Comparison of ENCODE assay signal across 17 cellular contexts in genomic region chr14:52845079-52845478, GRCh38. TPM values are rescaled to one million over a fixed set of nuclear protein-coding genes. Genes with fewer than 3 reads are reported as not detected.
DNase-seq lines count a peak whose midpoint lies in the region; ATAC-seq and TF ChIP-seq lines count a peak whose summit lies in the region.
"Had no signal": no experiment of that assay in that cellular context is flagged by ENCODE, and none has a peak within 500 bp of the region (broad histone marks: within the 10 kb centered on the region; RNA-seq: fewer than 3 reads in every experiment).

No MANE protein-coding gene starts in this region.

- H3K27me3 ChIP-seq in SK-N-SH (ENCODE audit: insufficient read depth) (no peaks in the 10 kb centered on the region), parathyroid adenoma (ENCODE audit: control insufficient read depth, insufficient read depth, low read length) (no peaks in the 10 kb centered on the region), aorta (ENCODE audit: control insufficient read depth in 1 of 2, insufficient read depth in 2 of 2, low read length in 1 of 2) (no peaks in the 10 kb centered on the region)
- H3K27me3 ChIP-seq: Peyer's patch had no signal

- H2AFZ ChIP-seq in SK-N-SH (ENCODE audit: low read depth) (peak overlapping the region; percentile 72; the same call in 1 of the 2 replicates), parathyroid adenoma (peak overlapping the region; percentile 23)

- H3K9me3 ChIP-seq in SK-N-SH (no peaks in the 10 kb centered on the region), parathyroid adenoma (ENCODE audit: control insufficient read depth, low read length) (no peaks in the 10 kb centered on the region), aorta (ENCODE audit: control insufficient read depth, low read length) (no peaks in the 10 kb centered on the region)
- H3K9me3 ChIP-seq: Peyer's patch, psoas muscle had no signal

- no peak for TF ChIP-seq EP300 in SK-N-SH (IDR thresholded peaks at IDR 0.05; ENCODE audit: borderline replicate concordance in 1 of 2, low read depth in 1 of 2, low read length in 1 of 2)

- no peak overlapping the region for H3K4me3 ChIP-seq in SK-N-SH (ENCODE audit: low read depth in 2 of 2, low read length in 1 of 2)
- H3K4me3 ChIP-seq in parathyroid adenoma (ENCODE audit: low read depth, low read length), result no peak overlapping the region
- H3K4me3 ChIP-seq in aorta (ENCODE audit: low read length in 2 of 2), result no peak overlapping the region
- H3K4me3 ChIP-seq: Peyer's patch, psoas muscle had no signal

- TF ChIP-seq CTCF in SK-N-SH (IDR thresholded peaks at IDR 0.05) (no peak), parathyroid adenoma (IDR thresholded peaks at IDR 0.05) (no peak)

- H3K4me2 ChIP-seq in SK-N-SH, result no peak overlapping the region; the same call in 1 of the 2 replicates
- no peak overlapping the region for H3K4me2 ChIP-seq in parathyroid adenoma (ENCODE audit: low read length)

- H3K36me3 ChIP-seq in SK-N-SH (replicated peaks in 1 of 2; ENCODE audit: control insufficient read depth in 1 of 2, insufficient read depth in 2 of 2, low read length in 1 of 2) (no peaks in the 10 kb centered on the region), parathyroid adenoma (ENCODE audit: control insufficient read depth, insufficient read depth, low read length) (no peaks in the 10 kb centered on the region), aorta (ENCODE audit: control insufficient read depth in 1 of 2, insufficient read depth in 2 of 2, low read length in 1 of 2) (no peaks in the 10 kb centered on the region)
- H3K36me3 ChIP-seq: Peyer's patch had no signal

- no peak overlapping the region for H3K9ac ChIP-seq in SK-N-SH
- H3K9ac ChIP-seq in parathyroid adenoma, result no peak overlapping the region

- POLR2A ChIA-PET in SK-N-SH (lab: Yijun Ruan, JAX), result no interaction called here

- no peak for ATAC-seq in SK-N-SH treated with all-trans-retinoic acid at 6 μM for 48 hours
- peak; percentile 75 for ATAC-seq in left ventricle myocardium superior
- ATAC-seq in aorta (ENCODE audit: low FRiP score), result no peak
- ATAC-seq: stimulated activated naive CD8-positive, alpha-beta T cell treated with anti-CD3 and anti-CD28 coated beads, Interleukin-15, amount 100 ng/mL, for 72 hours; T-helper 17 cell had no signal

- H3K79me2 ChIP-seq in SK-N-SH (ENCODE audit: insufficient read depth) (no peaks in the 10 kb centered on the region), parathyroid adenoma (no peaks in the 10 kb centered on the region)

- H3K27ac ChIP-seq in SK-N-SH (ENCODE audit: low read depth in 2 of 2, low read length in 1 of 2) (peak overlapping the region in 1 of 2 experiments; percentile 49; a peak in 2 of 4 replicates), parathyroid adenoma (peak overlapping the region; percentile 33), aorta (ENCODE audit: low read depth in 1 of 2, low read length in 2 of 2) (peak overlapping the region; percentile 46 to 83)
- H3K27ac ChIP-seq: 22Rv1 had no signal

- CTCF ChIA-PET in SK-N-SH (lab: Yijun Ruan, JAX), result no interaction called here

- DNase-seq in SK-N-SH (no peak), left ventricle myocardium superior (no peak), aorta (no peak), NCI-H2107 treated with DMSO at 0.1 percent for 48 hours (lab: John Stamatoyannopoulos, UW; ENCODE audit: unreplicated experiment) (no peak), LoVo (ENCODE audit: low spot score) (no peak), DMS53 (lab: John Stamatoyannopoulos, UW) (no peak)
- DNase-seq: amygdala; effector memory CD4-positive, alpha-beta T cell; NCI-H1048; NCI-H446 treated with DMSO at 0.1 percent for 48 hours; Peyer's patch; psoas muscle; stimulated activated naive CD8-positive, alpha-beta T cell treated with anti-CD3 and anti-CD28 coated beads, Interleukin-15, amount 100 ng/mL, for 72 hours; T-helper 17 cell had no signal

- intact Hi-C loops in left ventricle myocardium superior (cut with micrococcal nuclease), result no loop called here
- intact Hi-C loops in aorta (cut with DNase I), result no loop called here

- 95% methylated on average over 5 of the region's 5 CpGs for WGBS in SK-N-SH (ENCODE audit: low lambda C conversion rate)
- 30 to 34% methylated on average over 5 of the region's 5 CpGs for WGBS in aorta, 2 donors

- no peaks in the 10 kb centered on the region for H4K20me1 ChIP-seq in SK-N-SH (ENCODE audit: insufficient read depth)

- H3K9me2 ChIP-seq in SK-N-SH, result no peaks in the 10 kb centered on the region

- H3K4me1 ChIP-seq in SK-N-SH (ENCODE audit: control insufficient read depth in 1 of 2, insufficient read depth in 2 of 2, low read depth in 1 of 2, low read length in 1 of 2), result peaks cover 4 to 23% of the 10 kb centered on the region in 2 experiments; a peak in 2 of 4 replicates
- H3K4me1 ChIP-seq in parathyroid adenoma, result no peaks in the 10 kb centered on the region
- H3K4me1 ChIP-seq in aorta (ENCODE audit: control insufficient read depth in 1 of 2, insufficient read depth in 2 of 2, low read length in 2 of 2), result no peaks in the 10 kb centered on the region
- H3K4me1 ChIP-seq: Peyer's patch had no signal

- peaks cover 18% of the 10 kb centered on the region for H3F3A ChIP-seq in SK-N-SH (replicated peaks; ENCODE audit: insufficient read depth)

- no peak for TF ChIP-seq RAD21 in SK-N-SH (IDR thresholded peaks at IDR 0.05; ENCODE audit: low read length)

TF ChIP-seq in SK-N-SH, 30 proteins besides CTCF, POLR2A, EP300 and RAD21 (continues in another document):
- TF ChIP-seq GABPA (IDR thresholded peaks at IDR 0.05; ENCODE audit: low read depth) (no peak), RFX5 (IDR thresholded peaks at IDR 0.05; ENCODE audit: low read length) (no peak), GATA2 (CRISPR knock-in tag; IDR thresholded peaks at IDR 0.05) (no peak), MEF2A (IDR thresholded peaks at IDR 0.05; ENCODE audit: borderline replicate concordance, low read depth) (no peak), SIN3A (IDR thresholded peaks at IDR 0.05; ENCODE audit: borderline replicate concordance, low read depth, low read length) (no peak), MAX (IDR thresholded peaks at IDR 0.05; ENCODE audit: low read depth) (no peak), TCF12 (IDR thresholded peaks at IDR 0.05) (no peak)
- TF ChIP-seq, protein P1, sequence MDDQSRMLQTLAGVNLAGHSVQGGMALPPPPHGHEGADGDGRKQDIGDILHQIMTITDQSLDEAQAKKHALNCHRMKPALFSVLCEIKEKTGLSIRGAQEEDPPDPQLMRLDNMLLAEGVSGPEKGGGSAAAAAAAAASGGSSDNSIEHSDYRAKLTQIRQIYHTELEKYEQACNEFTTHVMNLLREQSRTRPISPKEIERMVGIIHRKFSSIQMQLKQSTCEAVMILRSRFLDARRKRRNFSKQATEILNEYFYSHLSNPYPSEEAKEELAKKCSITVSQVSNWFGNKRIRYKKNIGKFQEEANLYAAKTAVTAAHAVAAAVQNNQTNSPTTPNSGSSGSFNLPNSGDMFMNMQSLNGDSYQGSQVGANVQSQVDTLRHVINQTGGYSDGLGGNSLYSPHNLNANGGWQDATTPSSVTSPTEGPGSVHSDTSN (IDR thresholded peaks at IDR 0.05), result no peak

TF ChIP-seq in SK-N-SH treated with all-trans-retinoic acid at 6 μM for 48 hours, 23 proteins besides CTCF, POLR2A, EP300 and RAD21:
- TF ChIP-seq, protein P2, sequence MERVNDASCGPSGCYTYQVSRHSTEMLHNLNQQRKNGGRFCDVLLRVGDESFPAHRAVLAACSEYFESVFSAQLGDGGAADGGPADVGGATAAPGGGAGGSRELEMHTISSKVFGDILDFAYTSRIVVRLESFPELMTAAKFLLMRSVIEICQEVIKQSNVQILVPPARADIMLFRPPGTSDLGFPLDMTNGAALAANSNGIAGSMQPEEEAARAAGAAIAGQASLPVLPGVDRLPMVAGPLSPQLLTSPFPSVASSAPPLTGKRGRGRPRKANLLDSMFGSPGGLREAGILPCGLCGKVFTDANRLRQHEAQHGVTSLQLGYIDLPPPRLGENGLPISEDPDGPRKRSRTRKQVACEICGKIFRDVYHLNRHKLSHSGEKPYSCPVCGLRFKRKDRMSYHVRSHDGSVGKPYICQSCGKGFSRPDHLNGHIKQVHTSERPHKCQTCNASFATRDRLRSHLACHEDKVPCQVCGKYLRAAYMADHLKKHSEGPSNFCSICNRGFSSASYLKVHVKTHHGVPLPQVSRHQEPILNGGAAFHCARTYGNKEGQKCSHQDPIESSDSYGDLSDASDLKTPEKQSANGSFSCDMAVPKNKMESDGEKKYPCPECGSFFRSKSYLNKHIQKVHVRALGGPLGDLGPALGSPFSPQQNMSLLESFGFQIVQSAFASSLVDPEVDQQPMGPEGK (CRISPR knock-in tag; IDR thresholded peaks at IDR 0.05; ENCODE audit: borderline replicate concordance), result no peak
- TF ChIP-seq CSDC2 (CRISPR knock-in tag; IDR thresholded peaks at IDR 0.05) (no peak), TOX (CRISPR knock-in tag; IDR thresholded peaks at IDR 0.05; ENCODE audit: borderline replicate concordance) (no peak), ZFP3 (CRISPR knock-in tag; IDR thresholded peaks at IDR 0.05) (no peak), ZNF70 (CRISPR knock-in tag; IDR thresholded peaks at IDR 0.05) (no peak), SNAI2 (CRISPR knock-in tag; IDR thresholded peaks at IDR 0.05) (no peak)
TF ChIP-seq in SK-N-SH treated with all-trans-retinoic acid at 6 μM for 48 hours: peak in this region for 0.

RNA-seq across cellular contexts. Expression of gene GNPNAT1, which starts 53.7 kb away (rescaled TPM):
- polyA plus RNA-seq in SK-N-SH (2012; rRNA removed), result 15.2 and 18.0 TPM in 2 replicates
- 20.7 and 25.8 TPM in 2 replicates for polyA plus RNA-seq in SK-N-SH (2012; cell fraction: cytosol; rRNA removed)
- 6.6 and 8.8 TPM in 2 replicates for polyA plus RNA-seq in SK-N-SH (2012; cell fraction: nucleus; rRNA removed)
- 7.4 TPM for total RNA-seq in left ventricle myocardium superior
- 10 to 100 TPM; 17.6 to 32.4 TPM for total RNA-seq in aorta
- polyA plus RNA-seq in aorta, result 10 to 100 TPM in 1 of 2 donors, 1 to 10 TPM in 1; 9.8 to 16.3 TPM
